Comparison of ENCODE assay signal across 9 cellular contexts in genomic region chr16:69859105-69859969, GRCh38.
DNase-seq lines count a peak whose midpoint lies in the region; ATAC-seq and TF ChIP-seq lines count a peak whose summit lies in the region.
"Had no signal": no experiment of that assay in that cellular context is flagged by ENCODE, and none has a peak within 500 bp of the region (broad histone marks: within the 10 kb centered on the region; RNA-seq: fewer than 3 reads in every experiment).

No MANE protein-coding gene starts in this region.

- H3K36me3 Mint-ChIP-seq in activated naive CD4-positive, alpha-beta T cell treated with anti-CD3 and anti-CD28 coated beads for 36 hours (ENCODE audit: low read depth): peaks cover 7% of the 10 kb centered on the region
- H3K36me3 Mint-ChIP-seq in T-helper 17 cell (ENCODE audit: low read depth): peaks cover 2% of the 10 kb centered on the region

- peaks cover 0 to 60% (median 28%) of the 10 kb centered on the region in 4 donors for H3K4me1 ChIP-seq in tibial artery

- ATAC-seq in T-helper 17 cell (no peak), HG02884 (IDR thresholded peaks at IDR 0.05; ENCODE audit: unreplicated experiment) (no peak)

- no peaks in the 10 kb centered on the region for H3K9me3 ChIP-seq in T-helper 17 cell (ENCODE audit: control insufficient read depth, low read length, poor library complexity, severe bottlenecking)
- no peaks in the 10 kb centered on the region for H3K9me3 ChIP-seq in tibial artery

- no peak overlapping the region for H3K4me3 Mint-ChIP-seq in activated naive CD4-positive, alpha-beta T cell treated with anti-CD3 and anti-CD28 coated beads for 36 hours
- H3K4me3 Mint-ChIP-seq in T-helper 17 cell: no peak overlapping the region
- H3K4me3 Mint-ChIP-seq: activated B cell treated with CpG ODN at 0.5 μM for 24 hours had no signal

- peak in 1 of 2 experiments; percentile 26 for TF ChIP-seq CTCF in tibial artery (IDR thresholded peaks at IDR 0.05)

- H3K4me1 Mint-ChIP-seq in activated naive CD4-positive, alpha-beta T cell treated with anti-CD3 and anti-CD28 coated beads for 36 hours (ENCODE audit: low read depth): no peaks in the 10 kb centered on the region
- H3K4me1 Mint-ChIP-seq in T-helper 17 cell: peaks cover 10% of the 10 kb centered on the region
- H3K4me1 Mint-ChIP-seq: activated B cell treated with CpG ODN at 0.5 μM for 24 hours had no signal

- no peaks in the 10 kb centered on the region for H3K36me3 ChIP-seq in tibial artery

- DNase-seq in activated naive CD4-positive, alpha-beta T cell treated with anti-CD3 and anti-CD28 coated beads for 36 hours: peak; percentile 33
- DNase-seq in activated naive CD4-positive, alpha-beta T cell (lab: John Stamatoyannopoulos, UW): no peak
- no peak for DNase-seq in T-helper 17 cell
- peak; percentile 46 for DNase-seq in iPS DF 4.7 (ENCODE audit: extremely low read depth, low spot score)
- no peak for DNase-seq in tibial artery
- no peak for DNase-seq in DMS153 (lab: John Stamatoyannopoulos, UW)
- DNase-seq in GM19240 (ENCODE audit: insufficient read length, low spot score): no peak
- DNase-seq: activated B cell treated with CpG ODN at 0.5 μM for 24 hours had no signal

- H3K27ac Mint-ChIP-seq in activated naive CD4-positive, alpha-beta T cell treated with anti-CD3 and anti-CD28 coated beads for 36 hours: no peak overlapping the region
- peak overlapping the region; percentile 43 for H3K27ac Mint-ChIP-seq in T-helper 17 cell
- H3K27ac Mint-ChIP-seq: activated B cell treated with CpG ODN at 0.5 μM for 24 hours had no signal

- H3K9me3 Mint-ChIP-seq in activated naive CD4-positive, alpha-beta T cell treated with anti-CD3 and anti-CD28 coated beads for 36 hours: no peaks in the 10 kb centered on the region
- H3K9me3 Mint-ChIP-seq: activated B cell treated with CpG ODN at 0.5 μM for 24 hours had no signal

- peak overlapping the region; percentile 81 to 84 for H3K27ac ChIP-seq in tibial artery

- no peak overlapping the region for H3K4me3 ChIP-seq in tibial artery

- H3K27me3 Mint-ChIP-seq in activated naive CD4-positive, alpha-beta T cell treated with anti-CD3 and anti-CD28 coated beads for 36 hours (ENCODE audit: low read depth): no peaks in the 10 kb centered on the region
- no peaks in the 10 kb centered on the region for H3K27me3 Mint-ChIP-seq in T-helper 17 cell
- H3K27me3 Mint-ChIP-seq: activated B cell treated with CpG ODN at 0.5 μM for 24 hours had no signal

- intact Hi-C loops in activated naive CD4-positive, alpha-beta T cell treated with anti-CD3 and anti-CD28 coated beads for 36 hours (cut with micrococcal nuclease): loop anchor here (2.0 kb wide), 1 partner anchor 63 kb away; no protein-coding TSS in a partner anchor
- intact Hi-C loops in tibial artery (cut with DNase I; ENCODE audit: low total_unique reads): no loop called here

- no peaks in the 10 kb centered on the region for H3K27me3 ChIP-seq in tibial artery

- CTCF ChIA-PET in activated naive CD4-positive, alpha-beta T cell treated with anti-CD3 and anti-CD28 coated beads for 36 hours (lab: Charles Lee): interaction anchor here (0.6 to 1.3 kb wide), 2 partner anchors 43 to 71 kb away, joined by 3 read pairs; no protein-coding TSS in a partner anchor

Comparison
In these comparisons a context has a peak if more than half of its experiments do, and no peak if none do; other contexts are left out.
1. DNase-seq: peak in activated naive CD4-positive, alpha-beta T cell treated with anti-CD3 and anti-CD28 coated beads for 36 hours (single experiment) and iPS DF 4.7 (single experiment); none in activated naive CD4-positive, alpha-beta T cell (0 of 4), T-helper 17 cell (0 of 3), tibial artery (0 of 2), DMS153 (single experiment) and GM19240 (single experiment).